Comparison of ENCODE assay signal across 12 cellular contexts in the genomic region with DNA sequence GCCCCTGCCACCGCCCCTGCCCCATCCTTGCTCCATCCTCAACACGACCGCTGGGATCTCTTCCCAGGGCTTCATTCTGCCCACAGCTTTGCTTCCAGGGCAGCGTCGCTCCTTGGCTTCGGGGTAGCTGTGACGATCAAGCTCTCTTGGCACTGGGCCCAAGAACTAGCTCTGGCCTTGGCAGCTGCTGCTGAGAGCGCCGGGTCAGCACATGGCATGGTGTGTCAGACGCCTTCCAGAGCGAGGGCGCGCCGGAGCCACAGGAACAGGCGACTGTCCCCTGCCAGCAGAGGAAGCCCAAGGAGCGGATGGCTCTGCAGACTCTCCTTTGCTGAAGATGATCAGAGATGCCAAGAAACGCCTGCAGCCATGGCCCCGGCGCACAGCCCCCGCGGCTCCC. TPM values are rescaled to one million over a fixed set of nuclear protein-coding genes. Genes with fewer than 3 reads are reported as not detected.
DNase-seq lines count a peak whose midpoint lies in the region; ATAC-seq and TF ChIP-seq lines count a peak whose summit lies in the region.
"Had no signal": no experiment of that assay in that cellular context is flagged by ENCODE, and none has a peak within 500 bp of the region (broad histone marks: within the 10 kb centered on the region; RNA-seq: fewer than 3 reads in every experiment).

No MANE protein-coding gene starts in this region.

- peaks cover 86% of the 10 kb centered on the region for H3K36me3 ChIP-seq in effector memory CD4-positive, alpha-beta T cell (ENCODE audit: control insufficient read depth, insufficient read depth, low read length)
- H3K36me3 ChIP-seq in tibial nerve, result peaks cover 2 to 90% (median 11%) of the 10 kb centered on the region in 3 donors

- H3K27me3 ChIP-seq in effector memory CD4-positive, alpha-beta T cell (replicated peaks; ENCODE audit: control insufficient read depth, insufficient read depth, low read length, poor library complexity, severe bottlenecking), result no peaks in the 10 kb centered on the region
- H3K27me3 ChIP-seq in tibial nerve, result no peaks in the 10 kb centered on the region

- ATAC-seq in HG02885 (IDR thresholded peaks at IDR 0.05; ENCODE audit: poor library complexity, unreplicated experiment), result no peak
- ATAC-seq: A549, Panc1 had no signal

- peak overlapping the region; percentile 38 for H3K27ac Mint-ChIP-seq in activated CD4-positive, alpha-beta memory T cell treated with anti-CD3 and anti-CD28 coated beads for 36 hours
- no peak overlapping the region for H3K27ac Mint-ChIP-seq in activated CD4-positive, alpha-beta memory T cell treated with anti-CD3 and anti-CD28 coated beads, Interleukin-2, amount 10 ng/mL, durations not matched to agents 7 days and 5 days

- H3K36me3 Mint-ChIP-seq in activated CD4-positive, alpha-beta memory T cell treated with anti-CD3 and anti-CD28 coated beads for 36 hours, result peaks cover 22% of the 10 kb centered on the region
- H3K36me3 Mint-ChIP-seq in activated CD4-positive, alpha-beta memory T cell treated with anti-CD3 and anti-CD28 coated beads, Interleukin-2, amount 10 ng/mL, durations not matched to agents 7 days and 5 days (ENCODE audit: low read depth), result peaks cover 59% of the 10 kb centered on the region

- H3K27ac ChIP-seq in effector memory CD4-positive, alpha-beta T cell (ENCODE audit: insufficient read depth, low read length, poor library complexity, severe bottlenecking), result peak overlapping the region; percentile 32
- peak overlapping the region in 3 of 4 donors; percentile 40 to 46 (median 44) for H3K27ac ChIP-seq in tibial nerve
- H3K27ac ChIP-seq: A549 had no signal

- peaks cover 10% of the 10 kb centered on the region for H3K4me1 ChIP-seq in effector memory CD4-positive, alpha-beta T cell (ENCODE audit: control insufficient read depth, insufficient read depth, low read length, poor library complexity, severe bottlenecking)
- peaks cover 0 to 48% (median 16%) of the 10 kb centered on the region in 4 donors for H3K4me1 ChIP-seq in tibial nerve

- 33 to 53% methylated on average over 13 to 20 of the region's 21 CpGs for WGBS in tibial nerve, 2 donors

- no peak overlapping the region for H3K4me3 ChIP-seq in effector memory CD4-positive, alpha-beta T cell (ENCODE audit: insufficient read depth, low read depth, low read length, poor library complexity, severe bottlenecking)
- no peak overlapping the region for H3K4me3 ChIP-seq in tibial nerve
- H3K4me3 ChIP-seq: A549 had no signal

- no peak for DNase-seq in activated CD4-positive, alpha-beta memory T cell treated with anti-CD3 and anti-CD28 coated beads for 36 hours
- DNase-seq in activated CD4-positive, alpha-beta memory T cell treated with anti-CD3 and anti-CD28 coated beads, Interleukin-2, amount 10 ng/mL, durations not matched to agents 7 days and 5 days, result no peak
- DNase-seq in effector memory CD4-positive, alpha-beta T cell, result no peak
- DNase-seq in midbrain (lab: John Stamatoyannopoulos, UW) (peak; percentile 87), tibial nerve (ENCODE audit: low spot score in 2 of 2) (peak; percentile 37 to 48), EL (no peak), Kasumi-1 (lab: John Stamatoyannopoulos, UW) (no peak)
- DNase-seq: activated CD4-positive, alpha-beta T cell treated with anti-CD3 and anti-CD28 coated beads, Interleukin-2, amount 50 U/mL, for 4 hours; GOT3 had no signal

- H3K4me3 Mint-ChIP-seq in activated CD4-positive, alpha-beta memory T cell treated with anti-CD3 and anti-CD28 coated beads for 36 hours, result no peak overlapping the region
- no peak overlapping the region for H3K4me3 Mint-ChIP-seq in activated CD4-positive, alpha-beta memory T cell treated with anti-CD3 and anti-CD28 coated beads, Interleukin-2, amount 10 ng/mL, durations not matched to agents 7 days and 5 days

- H3K27me3 Mint-ChIP-seq in activated CD4-positive, alpha-beta memory T cell treated with anti-CD3 and anti-CD28 coated beads for 36 hours, result no peaks in the 10 kb centered on the region
- H3K27me3 Mint-ChIP-seq in activated CD4-positive, alpha-beta memory T cell treated with anti-CD3 and anti-CD28 coated beads, Interleukin-2, amount 10 ng/mL, durations not matched to agents 7 days and 5 days, result no peaks in the 10 kb centered on the region

- no peak for TF ChIP-seq POLR2A in tibial nerve (IDR thresholded peaks at IDR 0.05)

- H3K9me3 ChIP-seq in effector memory CD4-positive, alpha-beta T cell (ENCODE audit: control insufficient read depth, low read length), result no peaks in the 10 kb centered on the region
- no peaks in the 10 kb centered on the region for H3K9me3 ChIP-seq in tibial nerve
- H3K9me3 ChIP-seq: A549 had no signal

- intact Hi-C loops in activated CD4-positive, alpha-beta memory T cell treated with anti-CD3 and anti-CD28 coated beads for 36 hours (cut with micrococcal nuclease), result no loop called here

- peaks cover 27% of the 10 kb centered on the region for H3K4me1 Mint-ChIP-seq in activated CD4-positive, alpha-beta memory T cell treated with anti-CD3 and anti-CD28 coated beads for 36 hours (ENCODE audit: low read depth)
- H3K4me1 Mint-ChIP-seq in activated CD4-positive, alpha-beta memory T cell treated with anti-CD3 and anti-CD28 coated beads, Interleukin-2, amount 10 ng/mL, durations not matched to agents 7 days and 5 days, result peaks cover 31% of the 10 kb centered on the region

- POLR2A ChIA-PET in activated CD4-positive, alpha-beta memory T cell treated with anti-CD3 and anti-CD28 coated beads for 36 hours (lab: Charles Lee), result interaction anchor here (0.8 to 1.3 kb wide), 3 partner anchors 14 to 18 kb away, joined by 3 read pairs; no protein-coding TSS in a partner anchor
- POLR2A ChIA-PET in activated CD4-positive, alpha-beta memory T cell treated with anti-CD3 and anti-CD28 coated beads, Interleukin-2, amount 10 ng/mL, durations not matched to agents 7 days and 5 days (lab: Charles Lee), result interaction anchor here (0.8 to 6.5 kb wide), 8 partner anchors 9 to 110 kb away, joined by 3 to 70 read pairs (median 4); a partner anchor contains a TSS

- TF ChIP-seq EP300 in tibial nerve (IDR thresholded peaks at IDR 0.05), result peak in 1 of 2 donors; percentile 52

- no peaks in the 10 kb centered on the region for H3K9me3 Mint-ChIP-seq in activated CD4-positive, alpha-beta memory T cell treated with anti-CD3 and anti-CD28 coated beads for 36 hours
- no peaks in the 10 kb centered on the region for H3K9me3 Mint-ChIP-seq in activated CD4-positive, alpha-beta memory T cell treated with anti-CD3 and anti-CD28 coated beads, Interleukin-2, amount 10 ng/mL, durations not matched to agents 7 days and 5 days

- CTCF ChIA-PET in activated CD4-positive, alpha-beta memory T cell treated with anti-CD3 and anti-CD28 coated beads for 36 hours (lab: Charles Lee), result interaction anchor here (0.6 to 0.8 kb wide), 2 partner anchors 13 to 212 kb away, joined by 3 to 6 read pairs; no protein-coding TSS in a partner anchor
- CTCF ChIA-PET in activated CD4-positive, alpha-beta memory T cell treated with anti-CD3 and anti-CD28 coated beads, Interleukin-2, amount 10 ng/mL, durations not matched to agents 7 days and 5 days (lab: Charles Lee), result interaction anchor here (0.7 to 1.4 kb wide), 3 partner anchors 14 to 100 kb away, joined by 3 to 6 read pairs (median 3); a partner anchor contains a TSS

- TF ChIP-seq CTCF in tibial nerve (IDR thresholded peaks at IDR 0.05), result no peak

RNA-seq across cellular contexts. Expression of a gene that starts 15.9 kb away (rescaled TPM):
- 10 to 100 TPM; 62.1 to 66.4 TPM for total RNA-seq in activated CD4-positive, alpha-beta memory T cell treated with anti-CD3 and anti-CD28 coated beads for 36 hours
- 10 to 100 TPM; 78.5 to 84.0 TPM for total RNA-seq in activated CD4-positive, alpha-beta memory T cell treated with anti-CD3 and anti-CD28 coated beads, Interleukin-2, amount 10 ng/mL, durations not matched to agents 7 days and 5 days
- 10 to 100 TPM; 22.8 to 30.8 (median 26.2) TPM for total RNA-seq in tibial nerve

Comparison
In these comparisons a context has a peak if more than half of its experiments do, and no peak if none do; other contexts are left out.
1. DNase-seq: peak in midbrain (single experiment) and tibial nerve (2 of 2); none in activated CD4-positive, alpha-beta memory T cell treated with anti-CD3 and anti-CD28 coated beads for 36 hours (single experiment), activated CD4-positive, alpha-beta memory T cell treated with anti-CD3 and anti-CD28 coated beads, Interleukin-2, amount 10 ng/mL, durations not matched to agents 7 days and 5 days (single experiment), effector memory CD4-positive, alpha-beta T cell (0 of 3), EL (single experiment) and Kasumi-1 (0 of 2).